ENCODE assay signal across 39 cellular contexts in genomic region chr5:170377027-170377426, GRCh38. TPM values are rescaled to one million over a fixed set of nuclear protein-coding genes. Genes with fewer than 3 reads are reported as not detected.
"Had no signal": no experiment of that assay in that cellular context is flagged by ENCODE, and none has a peak within 500 bp of the region (broad histone marks: within the 10 kb centered on the region; RNA-seq: fewer than 3 reads in every experiment).

No MANE protein-coding gene starts in this region.

- H3K36me3 ChIP-seq: MG63 had no signal

- DNase-seq: Karpas-422, Kasumi-1, MG63, MM.1S, MV-4-11, NCI-H1048, NCI-H1092, NCI-H1092 treated with DMSO at 0.1 percent for 48 hours, NCI-H1105, NCI-H1105 treated with DMSO at 0.1 percent for 48 hours, NCI-H1417, NCI-H1417 treated with DMSO at 0.1 percent for 48 hours, NCI-H1436, NCI-H1436 treated with DMSO at 0.1 percent for 48 hours, NCI-H146, NCI-H1694, NCI-H1694 treated with DMSO at 0.1 percent for 48 hours, NCI-H187, NCI-H187 treated with DMSO at 0.1 percent for 48 hours, NCI-H1930, NCI-H2029, NCI-H2029 treated with DMSO at 0.1 percent for 48 hours, NCI-H2081, NCI-H2081 treated with DMSO at 0.1 percent for 48 hours, NCI-H2107, NCI-H2171, NCI-H2171 treated with DMSO at 0.1 percent for 48 hours, NCI-H2227 treated with DMSO at 0.1 percent for 48 hours, NCI-H226, NCI-H345, NCI-H446, NCI-H446 treated with DMSO at 0.1 percent for 48 hours, NCI-H510A, NCI-H510A treated with DMSO at 0.1 percent for 48 hours, NCI-H524, NCI-H524 treated with DMSO at 0.1 percent for 48 hours had no signal

- H3K9me3 ChIP-seq: MG63 had no signal

- H3K4me3 ChIP-seq: MG63 had no signal

RNA-seq across cellular contexts. Expression of gene KCNMB1, which starts 12.1 kb away (rescaled TPM):
- total RNA-seq: LHCN-M2, MCF 10A, NCI-H460 had no signal
